Comparison of ENCODE assay signal across 8 cellular contexts in the genomic region with DNA sequence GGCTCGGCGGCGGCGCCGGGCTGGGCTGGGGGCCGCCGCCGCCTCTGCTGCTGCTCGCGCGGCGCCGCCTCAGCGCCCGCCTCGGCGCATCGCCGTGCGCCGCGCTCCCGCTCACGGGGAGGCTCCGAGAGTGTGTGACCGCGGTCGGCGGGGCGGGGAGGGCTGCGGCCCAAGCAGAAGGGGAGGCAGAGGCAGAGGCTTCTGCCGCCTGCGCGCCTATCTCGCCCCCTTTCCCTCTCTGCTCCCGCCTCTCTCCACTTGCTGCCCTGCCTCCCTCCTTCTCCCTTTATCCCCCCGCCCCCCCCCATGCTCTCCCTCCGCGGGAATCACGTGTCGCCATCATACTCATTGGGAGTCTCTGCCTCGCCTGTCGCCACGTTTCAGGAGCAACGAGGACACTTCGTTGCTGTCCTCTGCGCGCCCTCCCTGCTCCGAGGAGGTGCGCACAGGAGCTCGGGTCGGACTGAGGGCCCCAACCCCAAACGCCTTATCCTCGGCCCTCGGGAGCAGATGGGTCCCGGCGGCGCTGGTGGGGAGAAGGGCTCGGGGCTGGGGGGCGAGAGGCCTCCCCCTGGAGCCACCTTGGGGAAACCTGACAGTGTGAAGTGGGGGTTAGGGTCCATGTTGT. TPM values are rescaled to one million over a fixed set of nuclear protein-coding genes. Genes with fewer than 3 reads are reported as not detected.
A peak's percentile ranks its signal among the peaks of the same experiment; 100 is the strongest.
DNase-seq lines count a peak whose midpoint lies in the region; ATAC-seq and TF ChIP-seq lines count a peak whose summit lies in the region.

A gene with protein sequence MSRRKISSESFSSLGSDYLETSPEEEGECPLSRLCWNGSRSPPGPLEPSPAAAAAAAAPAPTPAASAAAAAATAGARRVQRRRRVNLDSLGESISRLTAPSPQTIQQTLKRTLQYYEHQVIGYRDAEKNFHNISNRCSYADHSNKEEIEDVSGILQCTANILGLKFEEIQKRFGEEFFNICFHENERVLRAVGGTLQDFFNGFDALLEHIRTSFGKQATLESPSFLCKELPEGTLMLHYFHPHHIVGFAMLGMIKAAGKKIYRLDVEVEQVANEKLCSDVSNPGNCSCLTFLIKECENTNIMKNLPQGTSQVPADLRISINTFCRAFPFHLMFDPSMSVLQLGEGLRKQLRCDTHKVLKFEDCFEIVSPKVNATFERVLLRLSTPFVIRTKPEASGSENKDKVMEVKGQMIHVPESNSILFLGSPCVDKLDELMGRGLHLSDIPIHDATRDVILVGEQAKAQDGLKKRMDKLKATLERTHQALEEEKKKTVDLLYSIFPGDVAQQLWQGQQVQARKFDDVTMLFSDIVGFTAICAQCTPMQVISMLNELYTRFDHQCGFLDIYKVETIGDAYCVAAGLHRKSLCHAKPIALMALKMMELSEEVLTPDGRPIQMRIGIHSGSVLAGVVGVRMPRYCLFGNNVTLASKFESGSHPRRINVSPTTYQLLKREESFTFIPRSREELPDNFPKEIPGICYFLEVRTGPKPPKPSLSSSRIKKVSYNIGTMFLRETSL (minus strand): TSS at position 203 of the 628 bp plus-strand sequence. CDS start 421 bp downstream, outside the sequence.

- peaks cover 37% of the 10 kb centered on the region for H3K27me3 Mint-ChIP-seq in activated T-cell treated with anti-CD3 and anti-CD28 coated beads, Interleukin-2, amount 50 U/mL, for 4 hours (ENCODE audit: low read depth)
- peaks cover 54% of the 10 kb centered on the region for H3K27me3 Mint-ChIP-seq in nephron (ENCODE audit: low read depth)

- H3K4me1 Mint-ChIP-seq in activated T-cell treated with anti-CD3 and anti-CD28 coated beads, Interleukin-2, amount 50 U/mL, for 4 hours (ENCODE audit: low read depth), result peaks cover 3% of the 10 kb centered on the region
- H3K4me1 Mint-ChIP-seq in nephron, result peaks cover 25% of the 10 kb centered on the region

- H3K79me2 ChIP-seq in OCI-LY1 (ENCODE audit: insufficient read depth, low read length), result no peaks in the 10 kb centered on the region

- no peaks in the 10 kb centered on the region for H4K20me1 ChIP-seq in OCI-LY1 (ENCODE audit: insufficient read depth, low read length)

- peak within 1 kb of the TSS; percentile 24 to 74 (median 38) for H3K27ac Mint-ChIP-seq in nephron

- H3K36me3 ChIP-seq in OCI-LY1 (ENCODE audit: insufficient read depth, low read length), result no peaks in the 10 kb centered on the region

- no peaks in the 10 kb centered on the region for H3K9me3 ChIP-seq in OCI-LY1 (ENCODE audit: low read length)

- no peak within 1 kb of the TSS for H2AFZ ChIP-seq in OCI-LY1 (ENCODE audit: low read length)

- H3K9me2 ChIP-seq in OCI-LY1 (ENCODE audit: low read depth, low read length), result no peaks in the 10 kb centered on the region

- ATAC-seq in activated T-cell treated with anti-CD3 and anti-CD28 coated beads, Interleukin-2, amount 50 U/mL, for 4 hours, result peak; percentile 21 to 38
- ATAC-seq in HG02938 (IDR thresholded peaks at IDR 0.05; ENCODE audit: unreplicated experiment), result peak; percentile 31

- H3K9me3 Mint-ChIP-seq in activated T-cell treated with anti-CD3 and anti-CD28 coated beads, Interleukin-2, amount 50 U/mL, for 4 hours, result no peaks in the 10 kb centered on the region
- H3K9me3 Mint-ChIP-seq in nephron, result no peaks in the 10 kb centered on the region

- no peak within 1 kb of the TSS for H3K27ac ChIP-seq in OCI-LY1 (ENCODE audit: low read depth, low read length, poor library complexity, severe bottlenecking)

- H3F3A ChIP-seq in OCI-LY1 (ENCODE audit: insufficient read depth, low read length), result no peaks in the 10 kb centered on the region

- peak within 1 kb of the TSS; percentile 54 for H3K4me2 ChIP-seq in OCI-LY1 (ENCODE audit: low read length)

- H3K36me3 Mint-ChIP-seq in activated T-cell treated with anti-CD3 and anti-CD28 coated beads, Interleukin-2, amount 50 U/mL, for 4 hours (ENCODE audit: insufficient read depth), result no peaks in the 10 kb centered on the region
- H3K36me3 Mint-ChIP-seq in nephron (ENCODE audit: low read depth), result no peaks in the 10 kb centered on the region

- no peak for DNase-seq in activated T-cell treated with anti-CD3 and anti-CD28 coated beads, Interleukin-2, amount 50 U/mL, for 4 hours
- DNase-seq in activated T-cell treated with anti-CD3 and anti-CD28 coated beads, Interleukin-2, amount 50 U/mL, for 1 hour, result no peak
- no peak for DNase-seq in epithelial cell of proximal tubule (ENCODE audit: low read depth)
- no peak for DNase-seq in NOMO-1 (lab: John Stamatoyannopoulos, UW; ENCODE audit: unreplicated experiment in 2 of 2)
- no peak for DNase-seq in kidney tubule cell (ENCODE audit: low spot score)

- no peaks in the 10 kb centered on the region for H3K4me1 ChIP-seq in OCI-LY1 (ENCODE audit: insufficient read depth, low read length, severe bottlenecking)

- no peaks in the 10 kb centered on the region for H3K27me3 ChIP-seq in OCI-LY1 (ENCODE audit: insufficient read depth, low read length)

- no peak within 1 kb of the TSS for H3K9ac ChIP-seq in OCI-LY1 (ENCODE audit: low read length)

- no peak within 1 kb of the TSS for H3K4me3 Mint-ChIP-seq in activated T-cell treated with anti-CD3 and anti-CD28 coated beads, Interleukin-2, amount 50 U/mL, for 4 hours
- H3K4me3 Mint-ChIP-seq in nephron, result peak within 1 kb of the TSS; percentile 87 to 96 (median 95)

- TF ChIP-seq CTCF in OCI-LY1 (IDR thresholded peaks at IDR 0.05; ENCODE audit: low read length) (no peak), epithelial cell of proximal tubule (conservative IDR thresholded peaks at IDR 0.05; ENCODE audit: low read depth, low read length) (no peak), nephron (IDR thresholded peaks at IDR 0.05; ENCODE audit: unreplicated experiment in 3 of 3) (no peak)

- H3K4me3 ChIP-seq in OCI-LY1 (ENCODE audit: low read depth, low read length, poor library complexity, severe bottlenecking), result peak within 1 kb of the TSS; percentile 37
- H3K4me3 ChIP-seq in epithelial cell of proximal tubule (ENCODE audit: low read depth, low read length), result peak within 1 kb of the TSS; percentile 47

RNA-seq across cellular contexts. Expression of the gene that starts here (rescaled TPM):
- total RNA-seq in activated T-cell treated with anti-CD3 and anti-CD28 coated beads, Interleukin-2, amount 50 U/mL, for 4 hours, result under 1 TPM in 2 of 3 donors, not detected in 1; 0.03 to 0.05 TPM
- total RNA-seq in epithelial cell of proximal tubule, result 0.06 and 0.22 TPM in 2 replicates

Comparison
In these comparisons a context has a peak if more than half of its experiments do, and no peak if none do; other contexts are left out.
1. Peak in ATAC-seq in activated T-cell treated with anti-CD3 and anti-CD28 coated beads, Interleukin-2, amount 50 U/mL, for 4 hours; RNA of the gene not detected or under 1 TPM.